ENCODE assay signal across 8 cellular contexts in genomic region chr11:65118097-65118837, GRCh38. TPM values are rescaled to one million over a fixed set of nuclear protein-coding genes. Genes with fewer than 3 reads are reported as not detected.
DNase-seq lines count a peak whose midpoint lies in the region; ATAC-seq and TF ChIP-seq lines count a peak whose summit lies in the region.

No MANE protein-coding gene starts in this region.

- H4K20me1 ChIP-seq in DOHH2 (ENCODE audit: control insufficient read depth, insufficient read depth, low read depth, low read length) (peaks cover 3% of the 10 kb centered on the region; the same call in 1 of the 2 replicates), OCI-LY7 (ENCODE audit: insufficient read depth, low read length) (peaks cover 17% of the 10 kb centered on the region; the same call in 1 of the 2 replicates)

- peak overlapping the region; percentile 87 for H3K4me3 Mint-ChIP-seq in endothelial cell (ENCODE audit: unreplicated experiment)

- BruUV-seq in OCI-LY7 (replicated peaks; lab: Mats Ljungman, UMichigan) = no TSS peak

- no peak for ATAC-seq in HG03520 (IDR thresholded peaks at IDR 0.05; ENCODE audit: unreplicated experiment)
- ATAC-seq in GM21529 (IDR thresholded peaks at IDR 0.05; ENCODE audit: unreplicated experiment) = no peak

- peaks cover 82% of the 10 kb centered on the region for H3K79me2 ChIP-seq in DOHH2 (ENCODE audit: control insufficient read depth, low read length)
- peaks cover 58% of the 10 kb centered on the region for H3K79me2 ChIP-seq in OCI-LY7 (ENCODE audit: insufficient read depth, low read depth, low read length)

- H3K4me1 ChIP-seq in DOHH2 (ENCODE audit: control insufficient read depth, low read length) = peaks cover 73% of the 10 kb centered on the region
- H3K4me1 ChIP-seq in OCI-LY7 (ENCODE audit: insufficient read depth, low read length, poor library complexity, severe bottlenecking) = peaks cover 60% of the 10 kb centered on the region
- peaks cover 14% of the 10 kb centered on the region for H3K4me1 ChIP-seq in rectal smooth muscle tissue (ENCODE audit: control insufficient read depth, insufficient read depth, low read length)

- CTCF ChIA-PET in OCI-LY7 (lab: Charles Lee; ENCODE audit: unreplicated experiment) = no interaction called here

- H3K4me2 ChIP-seq in DOHH2 (ENCODE audit: low read length) (peak overlapping the region; percentile 46), OCI-LY7 (ENCODE audit: low read length) (peak overlapping the region; percentile 87)

- H3K27ac ChIP-seq in DOHH2 (ENCODE audit: low read depth, low read length) (peak overlapping the region; percentile 86), OCI-LY7 (ENCODE audit: low read depth, low read length, poor library complexity, severe bottlenecking) (peak overlapping the region; percentile 78), rectal smooth muscle tissue (ENCODE audit: low read depth, low read length) (peak overlapping the region; percentile 46)

- H3K27ac Mint-ChIP-seq in endothelial cell (ENCODE audit: unreplicated experiment) = peak overlapping the region; percentile 77

- H3F3A ChIP-seq in DOHH2 (ENCODE audit: control insufficient read depth, insufficient read depth) = peaks cover 42% of the 10 kb centered on the region

- no peak for DNase-seq in OCI-LY7 (ENCODE audit: low spot score)
- DNase-seq in endothelial cell (ENCODE audit: low spot score) = no peak
- DNase-seq in activated CD4-positive, CD25-positive, alpha-beta regulatory T cell treated with anti-CD3 and anti-CD28 coated beads, Interleukin-2, amount 50 U/mL, for 72 hours = no peak
- DNase-seq in NCI-H1694 (lab: John Stamatoyannopoulos, UW) = no peak

- H3K36me3 Mint-ChIP-seq in endothelial cell (ENCODE audit: low read depth, unreplicated experiment) = peaks cover 34% of the 10 kb centered on the region

- peak overlapping the region; percentile 44 for H3K4me3 ChIP-seq in DOHH2 (ENCODE audit: low read length)
- no peak overlapping the region for H3K4me3 ChIP-seq in OCI-LY7 (ENCODE audit: low read depth, low read length, poor library complexity, severe bottlenecking)
- H3K4me3 ChIP-seq in rectal smooth muscle tissue (ENCODE audit: low read length) = no peak overlapping the region

- peaks cover 87% of the 10 kb centered on the region for H3K36me3 ChIP-seq in DOHH2 (ENCODE audit: control insufficient read depth, low read length)
- H3K36me3 ChIP-seq in OCI-LY7 (ENCODE audit: insufficient read depth, low read length) = peaks cover 73% of the 10 kb centered on the region
- peaks cover 10% of the 10 kb centered on the region for H3K36me3 ChIP-seq in rectal smooth muscle tissue (ENCODE audit: control insufficient read depth, insufficient read depth, low read length)

- no peak overlapping the region for H2AFZ ChIP-seq in OCI-LY7 (ENCODE audit: low read length)

- H3K9me2 ChIP-seq in DOHH2 (replicated peaks; ENCODE audit: control insufficient read depth, low read length) (no peaks in the 10 kb centered on the region), OCI-LY7 (ENCODE audit: insufficient read depth, low read length) (no peaks in the 10 kb centered on the region)

- TF ChIP-seq CTCF in DOHH2 (IDR thresholded peaks at IDR 0.05; ENCODE audit: low read depth, low read length, poor library complexity, severe bottlenecking) (no peak), OCI-LY7 (conservative IDR thresholded peaks at IDR 0.05; ENCODE audit: low read length) (no peak; the same call in 1 of the 2 replicates), endothelial cell (IDR thresholded peaks at IDR 0.05; ENCODE audit: unreplicated experiment) (peak; percentile 52)

- H3K9me3 ChIP-seq in DOHH2 (ENCODE audit: control insufficient read depth, insufficient read depth, low read length) (no peaks in the 10 kb centered on the region), OCI-LY7 (ENCODE audit: low read length) (no peaks in the 10 kb centered on the region)

- H3K27me3 ChIP-seq in DOHH2 (ENCODE audit: control insufficient read depth, low read length) (no peaks in the 10 kb centered on the region), rectal smooth muscle tissue (ENCODE audit: control insufficient read depth, insufficient read depth, low read length) (no peaks in the 10 kb centered on the region)

- H3K9ac ChIP-seq in rectal smooth muscle tissue (ENCODE audit: low read length) = no peak overlapping the region

- intact Hi-C loops in OCI-LY7 (cut with micrococcal nuclease; ENCODE audit: unreplicated experiment) = loop anchor here (10.0 kb wide), 1 partner anchor 343 kb away; the partner anchor contains the start of gene SF1

- H3K9me3 Mint-ChIP-seq in endothelial cell (ENCODE audit: unreplicated experiment) = no peaks in the 10 kb centered on the region

- H3K4me1 Mint-ChIP-seq in endothelial cell (ENCODE audit: unreplicated experiment) = peaks cover 27% of the 10 kb centered on the region

- H3K27me3 Mint-ChIP-seq in endothelial cell (ENCODE audit: unreplicated experiment) = peaks cover 29% of the 10 kb centered on the region

- POLR2A ChIA-PET in OCI-LY7 (lab: Charles Lee) = interaction anchor here (0.6 to 1.8 kb wide), 3 partner anchors 14 to 104 kb away, joined by 3 to 4 read pairs (median 4); partner anchors contain the start of gene ARL2

RNA-seq across cellular contexts. Expression of gene ZNHIT2, which starts 0.8 kb away (rescaled TPM):
- total RNA-seq in OCI-LY7 (2014; rRNA removed; shearing (Covaris generic)) = 29.9 and 32.4 TPM in 2 replicates
- total RNA-seq in OCI-LY7 (2022) = 10.7 and 11.5 TPM in 2 replicates
- total RNA-seq in endothelial cell (ENCODE audit: unreplicated experiment) = 6.0 TPM

RNA-seq across cellular contexts. Expression of gene FAU, which starts 3.7 kb away (rescaled TPM):
- 1,573 and 1,628 TPM in 2 replicates for total RNA-seq in OCI-LY7 (2014; rRNA removed; shearing (Covaris generic))
- total RNA-seq in OCI-LY7 (2022) (1,401 and 1,406 TPM in 2 replicates), endothelial cell (ENCODE audit: unreplicated experiment) (998 TPM)

RNA-seq across cellular contexts. Expression of gene MRPL49, which starts 3.9 kb away (rescaled TPM):
- total RNA-seq in OCI-LY7 (2014; rRNA removed; shearing (Covaris generic)) = 81.6 and 83.2 TPM in 2 replicates
- total RNA-seq in OCI-LY7 (2022) = 65.2 and 67.2 TPM in 2 replicates
- total RNA-seq in endothelial cell (ENCODE audit: unreplicated experiment) = 40.2 TPM

RNA-seq across cellular contexts. Expression of gene TM7SF2, which starts 6.6 kb away (rescaled TPM):
- total RNA-seq in OCI-LY7 (2014; rRNA removed; shearing (Covaris generic)) = 25.8 and 30.1 TPM in 2 replicates
- total RNA-seq in OCI-LY7 (2022) (46.7 and 54.1 TPM in 2 replicates), endothelial cell (ENCODE audit: unreplicated experiment) (35.6 TPM)

RNA-seq across cellular contexts. Expression of gene SYVN1, which starts 16.1 kb away (rescaled TPM):
- total RNA-seq in OCI-LY7 (2014; rRNA removed; shearing (Covaris generic)) = 102 and 134 TPM in 2 replicates
- total RNA-seq in OCI-LY7 (2022) (310 and 320 TPM in 2 replicates), endothelial cell (ENCODE audit: unreplicated experiment) (32.2 TPM)
